ENCODE assay signal across 11 cellular contexts in the genomic region with DNA sequence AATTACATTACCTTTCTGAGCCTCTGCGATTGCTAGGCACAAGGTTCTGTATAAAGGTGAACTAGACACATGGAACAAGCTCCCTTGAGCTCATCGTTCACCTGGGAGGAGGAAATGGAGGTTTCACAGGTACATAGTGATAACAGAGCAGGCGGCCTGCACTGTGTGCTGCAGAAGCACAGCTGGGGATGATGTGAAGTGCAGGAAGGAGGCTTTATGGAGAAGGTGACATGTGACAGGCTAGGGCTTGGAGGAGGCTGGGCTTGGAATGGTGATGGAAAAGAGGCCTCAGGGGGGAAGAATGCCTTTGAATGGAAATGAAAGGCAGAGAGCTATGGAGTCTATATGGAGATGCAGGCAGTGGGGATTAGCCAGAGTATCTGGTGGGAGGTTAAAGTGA. TPM values are rescaled to one million over a fixed set of nuclear protein-coding genes. Genes with fewer than 3 reads are reported as not detected.
DNase-seq lines count a peak whose midpoint lies in the region; ATAC-seq and TF ChIP-seq lines count a peak whose summit lies in the region.
"Had no signal": no experiment of that assay in that cellular context is flagged by ENCODE, and none has a peak within 500 bp of the region (broad histone marks: within the 10 kb centered on the region; RNA-seq: fewer than 3 reads in every experiment).

No MANE protein-coding gene starts in this region.

- H3K27me3 Mint-ChIP-seq in T-helper 2 cell treated with Interferon-gamma antibody and Interleukin-4, amounts not matched to agents 5 μg/mL and 100 μg/mL, for 36 hours (ENCODE audit: low read depth) = peaks cover 3% of the 10 kb centered on the region
- H3K27me3 Mint-ChIP-seq in HFFc6 (ENCODE audit: insufficient read depth) = no peaks in the 10 kb centered on the region; the same call in 1 of the 2 replicates
- H3K27me3 Mint-ChIP-seq in activated naive CD8-positive, alpha-beta T cell treated with anti-CD3 and anti-CD28 coated beads, Interleukin-2, amount 10 ng/mL, durations not matched to agents 7 days and 5 days = peaks cover 1% of the 10 kb centered on the region
- no peaks in the 10 kb centered on the region for H3K27me3 Mint-ChIP-seq in naive thymus-derived CD8-positive, alpha-beta T cell

- H3K4me1 Mint-ChIP-seq in T-helper 2 cell treated with Interferon-gamma antibody and Interleukin-4, amounts not matched to agents 5 μg/mL and 100 μg/mL, for 36 hours (ENCODE audit: low read depth) = peaks cover 62% of the 10 kb centered on the region
- H3K4me1 Mint-ChIP-seq in HFFc6 (ENCODE audit: low read depth) = peaks cover 93% of the 10 kb centered on the region
- H3K4me1 Mint-ChIP-seq in activated naive CD8-positive, alpha-beta T cell treated with anti-CD3 and anti-CD28 coated beads, Interleukin-2, amount 10 ng/mL, durations not matched to agents 7 days and 5 days = peaks cover 60% of the 10 kb centered on the region
- H3K4me1 Mint-ChIP-seq in naive thymus-derived CD8-positive, alpha-beta T cell = peaks cover 59 to 89% (median 80%) of the 10 kb centered on the region in 4 donors

- no peaks in the 10 kb centered on the region for H3K9me3 Mint-ChIP-seq in T-helper 2 cell treated with Interferon-gamma antibody and Interleukin-4, amounts not matched to agents 5 μg/mL and 100 μg/mL, for 36 hours
- H3K9me3 Mint-ChIP-seq in HFFc6 = no peaks in the 10 kb centered on the region
- no peaks in the 10 kb centered on the region for H3K9me3 Mint-ChIP-seq in activated naive CD8-positive, alpha-beta T cell treated with anti-CD3 and anti-CD28 coated beads, Interleukin-2, amount 10 ng/mL, durations not matched to agents 7 days and 5 days
- H3K9me3 Mint-ChIP-seq in naive thymus-derived CD8-positive, alpha-beta T cell = peaks cover 0 to 2% (median 0%) of the 10 kb centered on the region in 9 donors

- TF ChIP-seq CTCF in HFFc6 (IDR thresholded peaks at IDR 0.05) = no peak

- H3K4me3 Mint-ChIP-seq in T-helper 2 cell treated with Interferon-gamma antibody and Interleukin-4, amounts not matched to agents 5 μg/mL and 100 μg/mL, for 36 hours = no peak overlapping the region
- H3K4me3 Mint-ChIP-seq in HFFc6 = peak overlapping the region; percentile 55
- H3K4me3 Mint-ChIP-seq in activated naive CD8-positive, alpha-beta T cell treated with anti-CD3 and anti-CD28 coated beads, Interleukin-2, amount 10 ng/mL, durations not matched to agents 7 days and 5 days = no peak overlapping the region
- H3K4me3 Mint-ChIP-seq in naive thymus-derived CD8-positive, alpha-beta T cell = peak overlapping the region in 9 of 10 donors; percentile 0 to 59 (median 33)

- DNase-seq in T-helper 2 cell treated with Interferon-gamma antibody and Interleukin-4, amounts not matched to agents 5 μg/mL and 100 μg/mL, for 36 hours (ENCODE audit: low spot score) = no peak
- DNase-seq in T-helper 2 cell (no peak), HFFc6 (no peak), D341Med (ENCODE audit: low spot score) (no peak)
- DNase-seq in activated naive CD8-positive, alpha-beta T cell treated with anti-CD3 and anti-CD28 coated beads, Interleukin-2, amount 10 ng/mL, durations not matched to agents 7 days and 5 days = no peak
- no peak for DNase-seq in naive thymus-derived CD8-positive, alpha-beta T cell
- DNase-seq: GF-D8, NCI-H1092, spleen had no signal

- POLR2A ChIA-PET in activated naive CD8-positive, alpha-beta T cell treated with anti-CD3 and anti-CD28 coated beads, Interleukin-2, amount 10 ng/mL, durations not matched to agents 7 days and 5 days (lab: Charles Lee) = no interaction called here
- POLR2A ChIA-PET in naive thymus-derived CD8-positive, alpha-beta T cell (lab: Charles Lee) = interaction anchor here (0.6 kb wide), 1 partner anchor 13 kb away, joined by 4 read pairs; no protein-coding TSS in a partner anchor

- H3K27ac Mint-ChIP-seq in T-helper 2 cell treated with Interferon-gamma antibody and Interleukin-4, amounts not matched to agents 5 μg/mL and 100 μg/mL, for 36 hours = peak overlapping the region; percentile 23
- peak overlapping the region; percentile 93 for H3K27ac Mint-ChIP-seq in HFFc6
- peak overlapping the region; percentile 7 for H3K27ac Mint-ChIP-seq in activated naive CD8-positive, alpha-beta T cell treated with anti-CD3 and anti-CD28 coated beads, Interleukin-2, amount 10 ng/mL, durations not matched to agents 7 days and 5 days
- peak overlapping the region; percentile 3 to 97 (median 84) for H3K27ac Mint-ChIP-seq in naive thymus-derived CD8-positive, alpha-beta T cell

- H3K36me3 Mint-ChIP-seq in T-helper 2 cell treated with Interferon-gamma antibody and Interleukin-4, amounts not matched to agents 5 μg/mL and 100 μg/mL, for 36 hours (ENCODE audit: low read depth) = peaks cover 3% of the 10 kb centered on the region
- peaks cover 31% of the 10 kb centered on the region for H3K36me3 Mint-ChIP-seq in HFFc6 (ENCODE audit: low read depth)
- H3K36me3 Mint-ChIP-seq in activated naive CD8-positive, alpha-beta T cell treated with anti-CD3 and anti-CD28 coated beads, Interleukin-2, amount 10 ng/mL, durations not matched to agents 7 days and 5 days = peaks cover 3% of the 10 kb centered on the region
- no peaks in the 10 kb centered on the region for H3K36me3 Mint-ChIP-seq in naive thymus-derived CD8-positive, alpha-beta T cell

- ATAC-seq in activated naive CD8-positive, alpha-beta T cell treated with anti-CD3 and anti-CD28 coated beads, Interleukin-2, amount 10 ng/mL, durations not matched to agents 7 days and 5 days (ENCODE audit: low read depth) = no peak
- ATAC-seq in naive thymus-derived CD8-positive, alpha-beta T cell = no peak
- ATAC-seq in GM18502 (IDR thresholded peaks at IDR 0.05; ENCODE audit: poor library complexity, unreplicated experiment) = no peak
- ATAC-seq in HG03280 (IDR thresholded peaks at IDR 0.05; ENCODE audit: unreplicated experiment) = no peak

RNA-seq across cellular contexts. Expression of a gene that starts 22.9 kb away (rescaled TPM):
- 10 to 100 TPM; 44.9 to 70.3 (median 48.2) TPM for total RNA-seq in HFFc6 (2021; fragmentation: NEBNext Ultra II Directional; extraction: Animal tissue kit (Norgen Biotek cat#: 25700))
- total RNA-seq in activated naive CD8-positive, alpha-beta T cell treated with anti-CD3 and anti-CD28 coated beads, Interleukin-2, amount 10 ng/mL, durations not matched to agents 7 days and 5 days = not detected
- total RNA-seq in naive thymus-derived CD8-positive, alpha-beta T cell = not detected
- polyA plus RNA-seq in naive thymus-derived CD8-positive, alpha-beta T cell = not detected
- total RNA-seq: spleen had no signal
- polyA plus RNA-seq: spleen had no signal

Comparison
In these comparisons a context has a peak if more than half of its experiments do, and no peak if none do; other contexts are left out.
1. H3K27ac Mint-ChIP-seq: peak in every context shown above with its lines; median percentile 93 in HFFc6; 84 in naive thymus-derived CD8-positive, alpha-beta T cell; 23 in T-helper 2 cell treated with Interferon-gamma antibody and Interleukin-4, amounts not matched to agents 5 μg/mL and 100 μg/mL, for 36 hours; 7 in activated naive CD8-positive, alpha-beta T cell treated with anti-CD3 and anti-CD28 coated beads, Interleukin-2, amount 10 ng/mL, durations not matched to agents 7 days and 5 days.
2. H3K4me3 Mint-ChIP-seq: peak in HFFc6 (single experiment) and naive thymus-derived CD8-positive, alpha-beta T cell (9 of 10); none in T-helper 2 cell treated with Interferon-gamma antibody and Interleukin-4, amounts not matched to agents 5 μg/mL and 100 μg/mL, for 36 hours (single experiment) and activated naive CD8-positive, alpha-beta T cell treated with anti-CD3 and anti-CD28 coated beads, Interleukin-2, amount 10 ng/mL, durations not matched to agents 7 days and 5 days (single experiment).
3. RNA of a gene that starts 22.9 kb away (total RNA-seq): 44.9 to 70.3 TPM in HFFc6; not detected in activated naive CD8-positive, alpha-beta T cell treated with anti-CD3 and anti-CD28 coated beads, Interleukin-2, amount 10 ng/mL, durations not matched to agents 7 days and 5 days and not detected in naive thymus-derived CD8-positive, alpha-beta T cell; every median in the first group is over 10 times any median in the second.